In genomic region chr7:22550514-22551010, GRCh38 we compare ENCODE assay signal across 14 cellular contexts. TPM values are rescaled to one million over a fixed set of nuclear protein-coding genes. Genes with fewer than 3 reads are reported as not detected.
DNase-seq lines count a peak whose midpoint lies in the region; ATAC-seq and TF ChIP-seq lines count a peak whose summit lies in the region.
"Had no signal": no experiment of that assay in that cellular context is flagged by ENCODE, and none has a peak within 500 bp of the region (broad histone marks: within the 10 kb centered on the region; RNA-seq: fewer than 3 reads in every experiment).

No MANE protein-coding gene starts in this region.

- H3K27me3 Mint-ChIP-seq in brain (peaks cover 29% of the 10 kb centered on the region), mesothelial cell of epicardium (ENCODE audit: low read depth) (peaks cover 46% of the 10 kb centered on the region)

- H3K4me3 ChIP-seq in right cardiac atrium (ENCODE audit: low read length) = peak overlapping the region; percentile 31
- H3K4me3 ChIP-seq in tibial nerve = peak overlapping the region in 1 of 4 donors; percentile 42
- H3K4me3 ChIP-seq: body of pancreas, left lung had no signal

- 35% methylated on average over 5 of the region's 5 CpGs for WGBS in right cardiac atrium
- WGBS in tibial nerve, 2 donors = 39 to 48% methylated on average over 5 of the region's 5 CpGs

- no peak for ATAC-seq in right cardiac atrium
- no peak for ATAC-seq in left cardiac atrium
- no peak for ATAC-seq in HG03025 (IDR thresholded peaks at IDR 0.05; ENCODE audit: low FRiP score, unreplicated experiment)
- ATAC-seq in GM18861 (IDR thresholded peaks at IDR 0.05; ENCODE audit: unreplicated experiment) = no peak
- ATAC-seq: effector memory CD8-positive, alpha-beta T cell; Right ventricle myocardium inferior had no signal

- H3K36me3 ChIP-seq in tibial nerve = no peaks in the 10 kb centered on the region
- H3K36me3 ChIP-seq: left lung had no signal

- DNase-seq in right cardiac atrium = no peak
- DNase-seq in left cardiac atrium = no peak
- no peak for DNase-seq in mesothelial cell of epicardium (ENCODE audit: low spot score in 2 of 2, unreplicated experiment in 2 of 2)
- no peak for DNase-seq in amygdala (lab: John Stamatoyannopoulos, UW)
- no peak for DNase-seq in tibial nerve (ENCODE audit: low spot score in 2 of 2)
- DNase-seq: activated CD4-positive, alpha-beta T cell treated with anti-CD3 and anti-CD28 coated beads, Interleukin-2, amount 50 U/mL, for 4 hours; effector memory CD8-positive, alpha-beta T cell; natural killer cell had no signal

- H3K9me3 Mint-ChIP-seq in brain = peaks cover 0 to 6% (median 0%) of the 10 kb centered on the region in 5 experiments
- H3K9me3 Mint-ChIP-seq in mesothelial cell of epicardium = no peaks in the 10 kb centered on the region
- H3K9me3 Mint-ChIP-seq: effector memory CD8-positive, alpha-beta T cell; natural killer cell had no signal

- H3K4me3 Mint-ChIP-seq in brain = peak overlapping the region; percentile 33 to 87 (median 86)
- peak overlapping the region; percentile 78 for H3K4me3 Mint-ChIP-seq in mesothelial cell of epicardium
- H3K4me3 Mint-ChIP-seq: natural killer cell had no signal

- H3K4me1 Mint-ChIP-seq in brain (peaks cover 12% of the 10 kb centered on the region), mesothelial cell of epicardium (peaks cover 16% of the 10 kb centered on the region)

- H3K27ac Mint-ChIP-seq in brain (no peak overlapping the region), mesothelial cell of epicardium (no peak overlapping the region)
- H3K27ac Mint-ChIP-seq: effector memory CD8-positive, alpha-beta T cell; natural killer cell had no signal

- TF ChIP-seq EP300 in tibial nerve (IDR thresholded peaks at IDR 0.05) = no peak

- intact Hi-C loops in right cardiac atrium (cut with DNase I) (loop anchor here in 1 of 4 donors (10.0 kb wide), 1 partner anchor 504 kb away; no protein-coding TSS in a partner anchor), left cardiac atrium (cut with DNase I) (no loop called here)

- H3K36me3 Mint-ChIP-seq in brain (no peaks in the 10 kb centered on the region), mesothelial cell of epicardium (no peaks in the 10 kb centered on the region)
- H3K36me3 Mint-ChIP-seq: natural killer cell had no signal

- peaks cover 2% of the 10 kb centered on the region for H3K4me1 ChIP-seq in right cardiac atrium (ENCODE audit: control insufficient read depth, insufficient read depth, low read length)
- peaks cover 0 to 12% (median 6%) of the 10 kb centered on the region in 4 donors for H3K4me1 ChIP-seq in tibial nerve

- H3K27ac ChIP-seq in right cardiac atrium (ENCODE audit: low read length) (no peak overlapping the region), tibial nerve (no peak overlapping the region)
- H3K27ac ChIP-seq: body of pancreas, left lung had no signal

- TF ChIP-seq POLR2A in tibial nerve (IDR thresholded peaks at IDR 0.05) = no peak

- no peaks in the 10 kb centered on the region for H3K27me3 ChIP-seq in right cardiac atrium (ENCODE audit: control insufficient read depth, insufficient read depth)
- H3K27me3 ChIP-seq in tibial nerve = peaks cover 0 to 71% of the 10 kb centered on the region in 2 donors

- TF ChIP-seq CTCF in brain (conservative IDR thresholded peaks at IDR 0.05) (no peak), mesothelial cell of epicardium (IDR thresholded peaks at IDR 0.05; ENCODE audit: unreplicated experiment) (no peak), tibial nerve (IDR thresholded peaks at IDR 0.05) (no peak)

- H3K9me3 ChIP-seq in right cardiac atrium (ENCODE audit: control insufficient read depth, low read length) (no peaks in the 10 kb centered on the region), tibial nerve (no peaks in the 10 kb centered on the region)
- H3K9me3 ChIP-seq: body of pancreas, left lung had no signal

RNA-seq across cellular contexts. Expression of gene STEAP1B, which starts 50.6 kb away (rescaled TPM):
- total RNA-seq in right cardiac atrium (1 to 10 TPM in 1 of 4 donors, under 1 TPM in 3; 0.40 to 1.1 (median 0.70) TPM), left cardiac atrium (1 to 10 TPM; 1.1 to 1.7 TPM), mesothelial cell of epicardium (0.29 to 0.58 TPM in 2 of 3 replicates, not detected in the other), tibial nerve (10 to 100 TPM in 2 of 4 donors, 1 to 10 TPM in 2; 4.2 to 20.5 (median 14.0) TPM)
- polyA plus RNA-seq in right cardiac atrium (0.36 TPM), brain (ENCODE audit: insufficient read depth, low read depth, low replicate concordance) (2.9 TPM)
- total RNA-seq: Right ventricle myocardium inferior had no signal
